Comparison of ENCODE assay signal across 13 cellular contexts in genomic region chr3:99678023-99678422, GRCh38. TPM values are rescaled to one million over a fixed set of nuclear protein-coding genes. Genes with fewer than 3 reads are reported as not detected.
A peak's percentile ranks its signal among the peaks of the same experiment; 100 is the strongest.
DNase-seq lines count a peak whose midpoint lies in the region; ATAC-seq and TF ChIP-seq lines count a peak whose summit lies in the region.
"Had no signal": no experiment of that assay in that cellular context is flagged by ENCODE, and none has a peak within 500 bp of the region (broad histone marks: within the 10 kb centered on the region; RNA-seq: fewer than 3 reads in every experiment).

No MANE protein-coding gene starts in this region.

- H3K4me3 ChIP-seq in BJ (ENCODE audit: low read depth, low read length) (no peak overlapping the region), gastroesophageal sphincter (no peak overlapping the region)

- H3K27me3 ChIP-seq in BJ (ENCODE audit: control insufficient read depth, insufficient read depth, low read length) (no peaks in the 10 kb centered on the region), gastroesophageal sphincter (no peaks in the 10 kb centered on the region)

- POLR2A ChIA-PET in BJ (lab: Charles Lee): no interaction called here

- intact Hi-C loops in sciatic nerve (cut with DNase I): no loop called here

- H3K27ac Mint-ChIP-seq in immature natural killer cell: no peak overlapping the region

- 32 to 67% methylated on average over 1 of the region's 1 CpG for WGBS in gastroesophageal sphincter (ENCODE audit: low coverage in 1 of 2), 2 donors

- no peak for TF ChIP-seq POLR2A in gastroesophageal sphincter (IDR thresholded peaks at IDR 0.05)

- no peaks in the 10 kb centered on the region for H3K4me1 Mint-ChIP-seq in immature natural killer cell

- TF ChIP-seq EP300 in gastroesophageal sphincter (IDR thresholded peaks at IDR 0.05): no peak

- H3K27me3 Mint-ChIP-seq in immature natural killer cell (ENCODE audit: low read depth in 3 of 3): peaks cover 0 to 1% (median 0%) of the 10 kb centered on the region in 3 donors

- ATAC-seq in gastroesophageal sphincter (peak; percentile 87), sciatic nerve (peak; percentile 92), HG02571 (IDR thresholded peaks at IDR 0.05; ENCODE audit: unreplicated experiment) (no peak), HG02973 (IDR thresholded peaks at IDR 0.05; ENCODE audit: unreplicated experiment) (no peak)
- ATAC-seq: left colon had no signal

- peak overlapping the region; percentile 1 to 80 (median 59) for H3K27ac ChIP-seq in gastroesophageal sphincter

- H3K36me3 Mint-ChIP-seq in immature natural killer cell: no peaks in the 10 kb centered on the region

- peak; percentile 96 for DNase-seq in BJ (ENCODE audit: low read depth)
- DNase-seq in astrocyte of the hippocampus (ENCODE audit: low read depth, low spot score): peak; percentile 88
- no peak for DNase-seq in sciatic nerve (ENCODE audit: low spot score)
- DNase-seq in immature natural killer cell: no peak
- DNase-seq in DMS 273 treated with DMSO at 0.1 percent for 48 hours (lab: John Stamatoyannopoulos, UW): no peak
- DNase-seq: activated CD4-positive, alpha-beta T cell treated with anti-CD3 and anti-CD28 coated beads for 4 hours; activated naive CD4-positive, alpha-beta T cell treated with anti-CD3 and anti-CD28 coated beads, Interleukin-2, amount 50 U/mL, for 16 hours; left colon; NCI-H1048; NCI-H748 treated with DMSO at 0.1 percent for 48 hours had no signal

- peaks cover 0 to 3% (median 1%) of the 10 kb centered on the region in 6 donors for H3K9me3 Mint-ChIP-seq in immature natural killer cell

- CTCF ChIA-PET in BJ (lab: Yijun Ruan, JAX): interaction anchor here (0.9 to 1.3 kb wide), 3 partner anchors 10 to 33 kb away, joined by 3 to 5 read pairs (median 3); no protein-coding TSS in a partner anchor

- H3K4me1 ChIP-seq in gastroesophageal sphincter: peaks cover 6 to 44% (median 13%) of the 10 kb centered on the region in 3 donors

- peak; percentile 5; the same call in 1 of the 2 replicates for TF ChIP-seq CTCF in BJ (IDR thresholded peaks at IDR 0.05; ENCODE audit: insufficient read depth, low read depth, low read length)
- TF ChIP-seq CTCF in gastroesophageal sphincter (IDR thresholded peaks at IDR 0.05): no peak

- H3K9me3 ChIP-seq in gastroesophageal sphincter: no peaks in the 10 kb centered on the region

- no peak overlapping the region for H3K4me3 Mint-ChIP-seq in immature natural killer cell

- H3K36me3 ChIP-seq in BJ (ENCODE audit: control insufficient read depth, insufficient read depth, low read length) (no peaks in the 10 kb centered on the region), gastroesophageal sphincter (no peaks in the 10 kb centered on the region)

RNA-seq across cellular contexts. Expression of gene COL8A1, which starts 39.6 kb away (rescaled TPM):
- polyA plus RNA-seq in BJ (2011; rRNA removed) (186 and 213 TPM in 2 replicates), immature natural killer cell (not detected)
- 140 and 208 TPM in 2 replicates for polyA minus RNA-seq in BJ (2011; rRNA and poly(A)+ RNA removed)
- total RNA-seq in gastroesophageal sphincter (100 to 1,000 TPM in 2 of 4 donors, 10 to 100 TPM in 2; 20.3 to 136 (median 80.1) TPM), sciatic nerve (114 TPM)

Comparison
In these comparisons a context has a peak if more than half of its experiments do, and no peak if none do; other contexts are left out.
1. DNase-seq: peak in BJ (single experiment) and astrocyte of the hippocampus (single experiment); none in sciatic nerve (single experiment), immature natural killer cell (0 of 3) and DMS 273 treated with DMSO at 0.1 percent for 48 hours (single experiment).
2. ATAC-seq: peak in gastroesophageal sphincter (single experiment) and sciatic nerve (single experiment); none in HG02571 (single experiment) and HG02973 (single experiment).